In genomic region chr16:14628806-14629611, GRCh38 we compare ENCODE assay signal across 8 cellular contexts. TPM values are rescaled to one million over a fixed set of nuclear protein-coding genes. Genes with fewer than 3 reads are reported as not detected.
DNase-seq lines count a peak whose midpoint lies in the region; ATAC-seq lines count a peak whose summit lies in the region.

No MANE protein-coding gene starts in this region.

- peak overlapping the region; percentile 71 to 81 for H3K4me3 ChIP-seq in CD4-positive, alpha-beta memory T cell (ENCODE audit: low read length in 2 of 2)
- peak overlapping the region; percentile 84 for H3K4me3 ChIP-seq in naive thymus-derived CD4-positive, alpha-beta T cell (ENCODE audit: low read length)

- H3K36me3 ChIP-seq in CD4-positive, alpha-beta memory T cell (ENCODE audit: insufficient read depth, low read length): peaks cover 4% of the 10 kb centered on the region
- H3K36me3 ChIP-seq in KOPT-K1 (ENCODE audit: insufficient read depth, low read length): peaks cover 46% of the 10 kb centered on the region
- peaks cover 9 to 37% (median 10%) of the 10 kb centered on the region in 3 experiments for H3K36me3 ChIP-seq in naive thymus-derived CD4-positive, alpha-beta T cell (ENCODE audit: control insufficient read depth in 2 of 3, insufficient read depth in 3 of 3, low read length in 3 of 3)

- POLR2A ChIA-PET in CD4-positive, alpha-beta memory T cell (lab: Charles Lee; ENCODE audit: partially characterized antibody): interaction anchor here (1.5 to 1.6 kb wide), 3 partner anchors 13 to 42 kb away, joined by 3 to 5 read pairs (median 3); no protein-coding TSS in a partner anchor
- POLR2A ChIA-PET in naive thymus-derived CD4-positive, alpha-beta T cell (lab: Charles Lee): interaction anchor here (0.7 to 1.6 kb wide), 3 partner anchors 12 to 465 kb away, joined by 3 to 8 read pairs (median 3); partner anchors contain the start of gene RRN3

- peaks cover 0 to 3% (median 0%) of the 10 kb centered on the region in 8 donors for H3K9me3 Mint-ChIP-seq in CD4-positive, alpha-beta memory T cell
- peaks cover 6% of the 10 kb centered on the region for H3K9me3 Mint-ChIP-seq in central memory CD8-positive, alpha-beta T cell
- H3K9me3 Mint-ChIP-seq in naive thymus-derived CD4-positive, alpha-beta T cell: peaks cover 0 to 6% (median 0%) of the 10 kb centered on the region in 11 donors

- H3K27me3 ChIP-seq in CD4-positive, alpha-beta memory T cell (ENCODE audit: insufficient read depth, low read length): no peaks in the 10 kb centered on the region
- no peaks in the 10 kb centered on the region for H3K27me3 ChIP-seq in naive thymus-derived CD4-positive, alpha-beta T cell (ENCODE audit: control insufficient read depth in 2 of 2, insufficient read depth in 2 of 2, low read length in 2 of 2)

- intact Hi-C loops in CD4-positive, alpha-beta memory T cell (cut with micrococcal nuclease): no loop called here
- intact Hi-C loops in naive thymus-derived CD4-positive, alpha-beta T cell (cut with micrococcal nuclease): no loop called here

- H3K27ac ChIP-seq in CD4-positive, alpha-beta memory T cell (ENCODE audit: low read depth, low read length): peak overlapping the region; percentile 89
- H3K27ac ChIP-seq in KOPT-K1 (ENCODE audit: low read depth, low read length, poor library complexity, severe bottlenecking): peak overlapping the region; percentile 82
- peak overlapping the region; percentile 93 for H3K27ac ChIP-seq in naive thymus-derived CD4-positive, alpha-beta T cell (ENCODE audit: low read depth, low read length)

- no peaks in the 10 kb centered on the region for H3K9me3 ChIP-seq in CD4-positive, alpha-beta memory T cell (ENCODE audit: control insufficient read depth in 1 of 2, low read length in 2 of 2)
- H3K9me3 ChIP-seq in KOPT-K1 (ENCODE audit: insufficient read depth, low read length, poor library complexity, severe bottlenecking): no peaks in the 10 kb centered on the region
- H3K9me3 ChIP-seq in naive thymus-derived CD4-positive, alpha-beta T cell (ENCODE audit: control insufficient read depth in 2 of 3, low read length in 3 of 3): no peaks in the 10 kb centered on the region

- H3K27me3 Mint-ChIP-seq in CD4-positive, alpha-beta memory T cell: no peaks in the 10 kb centered on the region
- no peaks in the 10 kb centered on the region for H3K27me3 Mint-ChIP-seq in central memory CD8-positive, alpha-beta T cell
- H3K27me3 Mint-ChIP-seq in naive thymus-derived CD4-positive, alpha-beta T cell: no peaks in the 10 kb centered on the region

- peak overlapping the region; percentile 87 to 100 (median 98) for H3K27ac Mint-ChIP-seq in CD4-positive, alpha-beta memory T cell
- H3K27ac Mint-ChIP-seq in central memory CD8-positive, alpha-beta T cell (ENCODE audit: low read depth): peak overlapping the region; percentile 92
- peak overlapping the region; percentile 94 to 99 (median 96) for H3K27ac Mint-ChIP-seq in naive thymus-derived CD4-positive, alpha-beta T cell

- H3K36me3 Mint-ChIP-seq in CD4-positive, alpha-beta memory T cell: peaks cover 22 to 50% of the 10 kb centered on the region in 2 donors
- peaks cover 49% of the 10 kb centered on the region for H3K36me3 Mint-ChIP-seq in central memory CD8-positive, alpha-beta T cell (ENCODE audit: insufficient read depth)
- peaks cover 0 to 23% (median 11%) of the 10 kb centered on the region in 5 donors for H3K36me3 Mint-ChIP-seq in naive thymus-derived CD4-positive, alpha-beta T cell

- peaks cover 20 to 57% (median 38%) of the 10 kb centered on the region in 4 donors for H3K4me1 Mint-ChIP-seq in CD4-positive, alpha-beta memory T cell
- peaks cover 34% of the 10 kb centered on the region for H3K4me1 Mint-ChIP-seq in central memory CD8-positive, alpha-beta T cell
- H3K4me1 Mint-ChIP-seq in naive thymus-derived CD4-positive, alpha-beta T cell: peaks cover 17 to 58% (median 53%) of the 10 kb centered on the region in 7 donors

- peak in 1 of 5 donors; percentile 23 for DNase-seq in CD4-positive, alpha-beta memory T cell
- no peak for DNase-seq in central memory CD8-positive, alpha-beta T cell (ENCODE audit: low spot score in 2 of 2)
- peak in 2 of 9 donors; percentile 5 to 14 for DNase-seq in naive thymus-derived CD4-positive, alpha-beta T cell
- no peak for DNase-seq in dermis blood vessel endothelial cell
- DNase-seq in NCI-H1694 treated with DMSO at 0.1 percent for 48 hours (lab: John Stamatoyannopoulos, UW): no peak
- no peak for DNase-seq in NCI-H2196 treated with DMSO at 0.1 percent for 48 hours (lab: John Stamatoyannopoulos, UW; ENCODE audit: unreplicated experiment)
- DNase-seq in cerebellar nuclear complex (lab: John Stamatoyannopoulos, UW): no peak

- H3K4me3 Mint-ChIP-seq in CD4-positive, alpha-beta memory T cell: peak overlapping the region; percentile 80 to 97 (median 94)
- H3K4me3 Mint-ChIP-seq in central memory CD8-positive, alpha-beta T cell: peak overlapping the region; percentile 95
- peak overlapping the region; percentile 74 to 98 (median 88) for H3K4me3 Mint-ChIP-seq in naive thymus-derived CD4-positive, alpha-beta T cell

- H3K4me1 ChIP-seq in CD4-positive, alpha-beta memory T cell (ENCODE audit: insufficient read depth, low read length): peaks cover 43% of the 10 kb centered on the region
- peaks cover 28 to 31% of the 10 kb centered on the region in 2 donors for H3K4me1 ChIP-seq in naive thymus-derived CD4-positive, alpha-beta T cell (ENCODE audit: control insufficient read depth in 2 of 2, insufficient read depth in 2 of 2, low read length in 2 of 2)

- no peak for ATAC-seq in central memory CD8-positive, alpha-beta T cell (replicated peaks; ENCODE audit: extremely low read depth, poor library complexity, severe bottlenecking)
- ATAC-seq in naive thymus-derived CD4-positive, alpha-beta T cell: no peak

- CTCF ChIA-PET in CD4-positive, alpha-beta memory T cell (lab: Charles Lee; ENCODE audit: partially characterized antibody): interaction anchor here (1.5 kb wide), 1 partner anchor 709 kb away, joined by 3 read pairs; the partner anchor contains the start of gene ERCC4
- CTCF ChIA-PET in naive thymus-derived CD4-positive, alpha-beta T cell (lab: Charles Lee): no interaction called here

RNA-seq across cellular contexts. Expression of gene PARN, which starts 1.1 kb away (rescaled TPM):
- total RNA-seq in CD4-positive, alpha-beta memory T cell: 10 to 100 TPM; 41.5 to 46.4 TPM
- 10 to 100 TPM; 43.4 to 46.1 TPM for polyA plus RNA-seq in CD4-positive, alpha-beta memory T cell
- total RNA-seq in naive thymus-derived CD4-positive, alpha-beta T cell: 10 to 100 TPM; 41.6 to 50.0 (median 46.9) TPM
- polyA plus RNA-seq in naive thymus-derived CD4-positive, alpha-beta T cell: 10 to 100 TPM; 44.7 to 51.4 TPM
- total RNA-seq in dermis blood vessel endothelial cell: 23.7 and 30.7 TPM in 2 replicates

RNA-seq across cellular contexts. Expression of gene BFAR, which starts 3.7 kb away (rescaled TPM):
- total RNA-seq in CD4-positive, alpha-beta memory T cell: 10 to 100 TPM; 71.9 to 79.6 TPM
- polyA plus RNA-seq in CD4-positive, alpha-beta memory T cell: 10 to 100 TPM; 31.2 to 53.7 TPM
- 10 to 100 TPM; 43.9 to 82.0 (median 66.0) TPM for total RNA-seq in naive thymus-derived CD4-positive, alpha-beta T cell
- 10 to 100 TPM; 36.3 to 51.0 TPM for polyA plus RNA-seq in naive thymus-derived CD4-positive, alpha-beta T cell
- total RNA-seq in dermis blood vessel endothelial cell: 114 and 117 TPM in 2 replicates
